Comparison of ENCODE assay signal across 23 cellular contexts in the genomic region with DNA sequence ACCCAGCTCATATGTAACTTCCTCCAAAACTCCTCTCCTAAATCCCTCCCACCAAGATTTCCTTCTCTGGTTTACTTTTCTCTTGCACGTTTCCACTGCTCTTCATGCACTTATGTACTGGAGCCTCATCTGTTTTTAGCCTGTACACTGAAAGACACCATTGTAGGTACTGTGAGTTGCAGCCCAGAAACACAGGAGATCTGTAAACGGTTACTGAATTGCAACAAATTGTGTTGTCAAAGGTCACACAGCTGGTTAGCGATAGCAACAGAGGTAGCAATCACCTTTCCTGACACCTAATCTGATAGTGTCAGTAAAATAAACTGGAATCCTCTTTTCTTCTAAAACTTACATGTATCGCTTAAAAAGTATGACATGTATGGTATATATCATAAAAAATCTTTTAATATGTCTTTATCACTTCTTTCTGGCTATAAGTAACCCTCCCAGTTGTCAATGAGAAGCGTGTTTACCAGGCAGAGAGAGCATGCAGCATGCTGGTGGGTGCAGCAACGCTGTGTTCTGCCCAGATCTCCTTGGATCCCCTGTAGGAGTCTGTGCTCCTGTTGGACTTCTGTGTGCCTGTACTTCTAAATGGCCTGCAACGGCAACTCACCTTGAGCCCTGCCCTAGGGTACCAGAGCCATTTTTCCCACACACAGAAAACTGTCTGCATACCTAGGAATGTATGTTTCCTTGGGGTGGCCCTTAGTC.
"Had no signal": no experiment of that assay in that cellular context is flagged by ENCODE, and none has a peak within 500 bp of the region (broad histone marks: within the 10 kb centered on the region; RNA-seq: fewer than 3 reads in every experiment).

No MANE protein-coding gene starts in this region.

- H3K27ac Mint-ChIP-seq: activated naive CD8-positive, alpha-beta T cell treated with anti-CD3 and anti-CD28 coated beads, Interleukin-2, amount 10 ng/mL, durations not matched to agents 7 days and 5 days; activated T-cell treated with anti-CD3 and anti-CD28 coated beads, Interleukin-2, amount 50 U/mL, for 24 hours; memory B cell; stimulated activated naive B cell treated with anti-CD40 and anti-IgM and Interleukin-4, amounts not matched to agents 10 μg/mL and 1 μg/mL and 100 μg/mL, for 72 hours had no signal

- H3K4me1 ChIP-seq: colonic mucosa, gastrocnemius medialis had no signal

- DNase-seq: activated CD4-positive, alpha-beta T cell treated with anti-CD3 and anti-CD28 coated beads for 1 hour; activated CD8-positive, alpha-beta memory T cell treated with anti-CD3 and anti-CD28 coated beads for 24 hours; activated CD8-positive, alpha-beta memory T cell treated with anti-CD3 and anti-CD28 coated beads, Interleukin-2, amount 50 U/mL, for 4 hours; activated naive CD4-positive, alpha-beta T cell treated with Interleukin-2 at 50 U/mL for 16 hours; activated naive CD8-positive, alpha-beta T cell treated with anti-CD3 and anti-CD28 coated beads, Interleukin-2, amount 10 ng/mL, durations not matched to agents 7 days and 5 days; activated T-cell treated with anti-CD3 and anti-CD28 coated beads, Interleukin-2, amount 50 U/mL, for 24 hours; amniotic stem cell; colonic mucosa; esophagus squamous epithelium; gastrocnemius medialis; hippocampal formation; left ventricle myocardium superior; nucleus accumbens; sigmoid colon; stimulated activated CD4-positive, alpha-beta T cell treated with anti-CD3 and anti-CD28 coated beads, Interleukin-2, amount 100 ng/mL, for 48 hours; stimulated activated CD8-positive, alpha-beta memory T cell treated with anti-CD3 and anti-CD28 coated beads, Interleukin-4, amount 100 ng/mL, for 48 hours; stimulated activated naive B cell treated with anti-CD40 and anti-IgM and Interleukin-4, amounts not matched to agents 10 μg/mL and 1 μg/mL and 100 μg/mL, for 72 hours; testis; upper lobe of left lung; WERI-Rb-1 had no signal

- H3K9me3 Mint-ChIP-seq: activated naive CD8-positive, alpha-beta T cell treated with anti-CD3 and anti-CD28 coated beads, Interleukin-2, amount 10 ng/mL, durations not matched to agents 7 days and 5 days; activated T-cell treated with anti-CD3 and anti-CD28 coated beads, Interleukin-2, amount 50 U/mL, for 24 hours; memory B cell; stimulated activated naive B cell treated with anti-CD40 and anti-IgM and Interleukin-4, amounts not matched to agents 10 μg/mL and 1 μg/mL and 100 μg/mL, for 72 hours had no signal

- H3K9me3 ChIP-seq: colonic mucosa, esophagus squamous epithelium, gastrocnemius medialis, sigmoid colon, testis, upper lobe of left lung had no signal

- FAIRE-seq: bronchial epithelial cell had no signal

- H3K4me1 Mint-ChIP-seq: memory B cell had no signal

- H3K27me3 ChIP-seq: colonic mucosa, esophagus squamous epithelium, gastrocnemius medialis, sigmoid colon, testis, upper lobe of left lung had no signal

- H3K4me3 Mint-ChIP-seq: activated naive CD8-positive, alpha-beta T cell treated with anti-CD3 and anti-CD28 coated beads, Interleukin-2, amount 10 ng/mL, durations not matched to agents 7 days and 5 days; activated T-cell treated with anti-CD3 and anti-CD28 coated beads, Interleukin-2, amount 50 U/mL, for 24 hours; memory B cell; stimulated activated naive B cell treated with anti-CD40 and anti-IgM and Interleukin-4, amounts not matched to agents 10 μg/mL and 1 μg/mL and 100 μg/mL, for 72 hours had no signal

- H3K27ac ChIP-seq: colonic mucosa, esophagus squamous epithelium, gastrocnemius medialis, sigmoid colon, testis, WERI-Rb-1 had no signal

- ATAC-seq: gastrocnemius medialis; left ventricle myocardium superior; stimulated activated naive B cell treated with anti-CD40 and anti-IgM and Interleukin-4, amounts not matched to agents 10 μg/mL and 1 μg/mL and 100 μg/mL, for 72 hours had no signal

- H3K4me3 ChIP-seq: colonic mucosa, esophagus squamous epithelium, gastrocnemius medialis, sigmoid colon, smooth muscle cell, testis, upper lobe of left lung had no signal

- H3K36me3 Mint-ChIP-seq: activated naive CD8-positive, alpha-beta T cell treated with anti-CD3 and anti-CD28 coated beads, Interleukin-2, amount 10 ng/mL, durations not matched to agents 7 days and 5 days; memory B cell; stimulated activated naive B cell treated with anti-CD40 and anti-IgM and Interleukin-4, amounts not matched to agents 10 μg/mL and 1 μg/mL and 100 μg/mL, for 72 hours had no signal

- H3K36me3 ChIP-seq: colonic mucosa, esophagus squamous epithelium, gastrocnemius medialis, sigmoid colon, upper lobe of left lung, WERI-Rb-1 had no signal
